24 cellular contexts compared by ENCODE assay signal in genomic region chr10:22580711-22581110, GRCh38.
DNase-seq lines count a peak whose midpoint lies in the region; ATAC-seq and TF ChIP-seq lines count a peak whose summit lies in the region.
"Had no signal": no experiment of that assay in that cellular context is flagged by ENCODE, and none has a peak within 500 bp of the region (broad histone marks: within the 10 kb centered on the region; RNA-seq: fewer than 3 reads in every experiment).

No MANE protein-coding gene starts in this region.

- no peak for TF ChIP-seq CTCF in HEK293 (tag by site-specific recombination; IDR thresholded peaks at IDR 0.05)

- no peak for ATAC-seq in naive thymus-derived CD4-positive, alpha-beta T cell
- ATAC-seq: HCT116, right lobe of liver had no signal

- no peaks in the 10 kb centered on the region for H3K27me3 ChIP-seq in naive thymus-derived CD4-positive, alpha-beta T cell (ENCODE audit: control insufficient read depth in 2 of 2, insufficient read depth in 2 of 2, low read length in 2 of 2)
- H3K27me3 ChIP-seq: BE2C, esophagus muscularis mucosa, gastrocnemius medialis, ovary, right lobe of liver, suprapubic skin had no signal

- no peak overlapping the region for H3K27ac ChIP-seq in HEK293 (ENCODE audit: extremely low read depth, low read depth, low read length)
- no peak overlapping the region for H3K27ac ChIP-seq in naive thymus-derived CD4-positive, alpha-beta T cell (ENCODE audit: low read depth, low read length)
- H3K27ac ChIP-seq: esophagus muscularis mucosa, gastrocnemius medialis, ovary, right lobe of liver, suprapubic skin had no signal

- peaks cover 0 to 8% of the 10 kb centered on the region in 2 experiments; a peak in 2 of 3 replicates for H3K36me3 ChIP-seq in HEK293 (ENCODE audit: control insufficient read depth in 2 of 2, insufficient read depth in 1 of 2, low read length in 2 of 2)
- peaks cover 4 to 42% (median 25%) of the 10 kb centered on the region in 3 experiments for H3K36me3 ChIP-seq in naive thymus-derived CD4-positive, alpha-beta T cell (ENCODE audit: control insufficient read depth in 2 of 3, insufficient read depth in 3 of 3, low read length in 3 of 3)
- H3K36me3 ChIP-seq: BE2C, gastrocnemius medialis, ovary had no signal

- H3K27ac Mint-ChIP-seq in naive thymus-derived CD4-positive, alpha-beta T cell = peak overlapping the region in 5 of 9 donors; percentile 28 to 71 (median 46)
- H3K27ac Mint-ChIP-seq: activated CD4-positive, alpha-beta T cell treated with anti-CD3 and anti-CD28 coated beads, Interleukin-2, amount 10 ng/mL, durations not matched to agents 24 days and 14 days had no signal

- H3K9me3 Mint-ChIP-seq in naive thymus-derived CD4-positive, alpha-beta T cell = peaks cover 0 to 3% (median 0%) of the 10 kb centered on the region in 11 donors
- H3K9me3 Mint-ChIP-seq: activated CD4-positive, alpha-beta T cell treated with anti-CD3 and anti-CD28 coated beads, Interleukin-2, amount 10 ng/mL, durations not matched to agents 24 days and 14 days had no signal

- H3K4me1 ChIP-seq in HEK293 (ENCODE audit: control insufficient read depth, insufficient read depth, low read length) = no peaks in the 10 kb centered on the region
- no peaks in the 10 kb centered on the region for H3K4me1 ChIP-seq in naive thymus-derived CD4-positive, alpha-beta T cell (ENCODE audit: control insufficient read depth in 2 of 2, insufficient read depth in 2 of 2, low read length in 2 of 2)
- H3K4me1 ChIP-seq: BE2C, esophagus muscularis mucosa, gastrocnemius medialis, right lobe of liver, suprapubic skin had no signal

- H3K36me3 Mint-ChIP-seq in naive thymus-derived CD4-positive, alpha-beta T cell = peaks cover 21 to 55% (median 27%) of the 10 kb centered on the region in 5 donors

- H3K9me3 ChIP-seq in HEK293 (ENCODE audit: control insufficient read depth, insufficient read depth, low read depth, low read length) = no peaks in the 10 kb centered on the region
- no peaks in the 10 kb centered on the region for H3K9me3 ChIP-seq in naive thymus-derived CD4-positive, alpha-beta T cell (ENCODE audit: control insufficient read depth in 2 of 3, low read length in 3 of 3)
- H3K9me3 ChIP-seq: BE2C, esophagus muscularis mucosa, gastrocnemius medialis, ovary, right lobe of liver, suprapubic skin had no signal

- no peak overlapping the region for H3K4me3 ChIP-seq in HEK293 (ENCODE audit: low read depth, low read length)
- H3K4me3 ChIP-seq in naive thymus-derived CD4-positive, alpha-beta T cell (ENCODE audit: low read length) = no peak overlapping the region
- H3K4me3 ChIP-seq: esophagus muscularis mucosa, gastrocnemius medialis, ovary, right lobe of liver, suprapubic skin had no signal

- DNase-seq in NCI-H2107 treated with DMSO at 0.1 percent for 48 hours (lab: John Stamatoyannopoulos, UW; ENCODE audit: unreplicated experiment) (peak; percentile 78), NCI-H2107 (lab: John Stamatoyannopoulos, UW) (no peak), NCI-H345 treated with DMSO at 0.1 percent for 48 hours (lab: John Stamatoyannopoulos, UW; ENCODE audit: unreplicated experiment) (peak; percentile 76), T1000 (lab: John Stamatoyannopoulos, UW) (no peak)
- no peak for DNase-seq in naive thymus-derived CD4-positive, alpha-beta T cell
- DNase-seq in stimulated activated CD4-positive, alpha-beta T cell treated with anti-CD3 and anti-CD28 coated beads, Interleukin-4, amount 100 ng/mL, for 24 hours = no peak
- DNase-seq in effector CD8-positive, alpha-beta T cell (lab: John Stamatoyannopoulos, UW) = no peak
- DNase-seq: activated CD4-positive, alpha-beta T cell treated with anti-CD3 and anti-CD28 coated beads, Interleukin-2, amount 10 ng/mL, durations not matched to agents 24 days and 14 days; activated naive CD4-positive, alpha-beta T cell; activated T-cell treated with anti-CD3 and anti-CD28 coated beads for 4 hours; aorta; BE2C; caudate nucleus; effector CD4-positive, alpha-beta T cell; gastrocnemius medialis; kidney glomerular epithelial cell; mammary epithelial cell; NCI-H526 treated with DMSO at 0.1 percent for 48 hours; ovary; right lobe of liver had no signal

- intact Hi-C loops in naive thymus-derived CD4-positive, alpha-beta T cell (cut with micrococcal nuclease) = loop anchor here in 1 of 2 donors (5.0 kb wide), 1 partner anchor 588 kb away; no protein-coding TSS in a partner anchor

- H3K4me1 Mint-ChIP-seq in naive thymus-derived CD4-positive, alpha-beta T cell = peaks cover 21 to 72% (median 56%) of the 10 kb centered on the region in 7 donors

- POLR2A ChIA-PET in HEK293 (lab: Yijun Ruan, JAX) = no interaction called here
- POLR2A ChIA-PET in naive thymus-derived CD4-positive, alpha-beta T cell (lab: Charles Lee) = interaction anchor here (0.7 kb wide), 1 partner anchor 31 kb away, joined by 8 read pairs; no protein-coding TSS in a partner anchor

- H3K4me3 Mint-ChIP-seq in naive thymus-derived CD4-positive, alpha-beta T cell = no peak overlapping the region
- H3K4me3 Mint-ChIP-seq: activated CD4-positive, alpha-beta T cell treated with anti-CD3 and anti-CD28 coated beads, Interleukin-2, amount 10 ng/mL, durations not matched to agents 24 days and 14 days had no signal

- CTCF ChIA-PET in HEK293 (lab: Yijun Ruan, JAX) = no interaction called here
- CTCF ChIA-PET in naive thymus-derived CD4-positive, alpha-beta T cell (lab: Charles Lee) = no interaction called here

- no peaks in the 10 kb centered on the region for H3K27me3 Mint-ChIP-seq in naive thymus-derived CD4-positive, alpha-beta T cell
- H3K27me3 Mint-ChIP-seq: activated CD4-positive, alpha-beta T cell treated with anti-CD3 and anti-CD28 coated beads, Interleukin-2, amount 10 ng/mL, durations not matched to agents 24 days and 14 days had no signal

TF ChIP-seq in HEK293, 187 proteins besides CTCF, POLR2A, EP300 and RAD21:
- TF ChIP-seq SCRT2 (tag by site-specific recombination; IDR thresholded peaks at IDR 0.05) (peak; percentile 41; the same call in 1 of the 2 replicates), SP3 (tag by site-specific recombination; IDR thresholded peaks at IDR 0.05) (no peak), BCL6B (tag by site-specific recombination; IDR thresholded peaks at IDR 0.05) (no peak)
TF ChIP-seq in HEK293: peak in this region for 1.

Comparison
In these comparisons a context has a peak if more than half of its experiments do, and no peak if none do; other contexts are left out.
1. DNase-seq: peak in NCI-H2107 treated with DMSO at 0.1 percent for 48 hours (single experiment) and NCI-H345 treated with DMSO at 0.1 percent for 48 hours (single experiment); none in NCI-H2107 (single experiment), naive thymus-derived CD4-positive, alpha-beta T cell (0 of 9), stimulated activated CD4-positive, alpha-beta T cell treated with anti-CD3 and anti-CD28 coated beads, Interleukin-4, amount 100 ng/mL, for 24 hours (single experiment), T1000 (single experiment) and effector CD8-positive, alpha-beta T cell (single experiment).